ENCODE assay signal across 8 cellular contexts in genomic region chr17:70636517-70637133, GRCh38.
DNase-seq lines count a peak whose midpoint lies in the region; ATAC-seq and TF ChIP-seq lines count a peak whose summit lies in the region.

No MANE protein-coding gene starts in this region.

- no peak overlapping the region for H3K27ac Mint-ChIP-seq in HFFc6
- no peak overlapping the region for H3K27ac Mint-ChIP-seq in activated naive CD4-positive, alpha-beta T cell treated with anti-CD3 and anti-CD28 coated beads, Interleukin-2, amount 10 ng/mL, durations not matched to agents 7 days and 5 days
- no peak overlapping the region for H3K27ac Mint-ChIP-seq in stimulated activated effector memory CD8-positive, alpha-beta T cell treated with anti-CD3 and anti-CD28 coated beads, Interleukin-12 subunit alpha, Interleukin-12 subunit beta, amount 100 ng/mL, for 72 hours

- in situ Hi-C loops in mammary epithelial cell (cut with MboI; ENCODE audit: low sequenced_read_pairs in 2 of 2) = no loop called here

- DNase-seq in Daoy (ENCODE audit: low read depth) (peak; percentile 17), HFFc6 (peak; percentile 36), NCI-H345 treated with DMSO at 0.1 percent for 48 hours (lab: John Stamatoyannopoulos, UW; ENCODE audit: unreplicated experiment) (peak; percentile 20), mammary epithelial cell (peak; percentile 30), lung microvascular endothelial cell (ENCODE audit: low read depth in 2 of 2) (peak; percentile 45 to 60)
- no peak for DNase-seq in stimulated activated naive CD8-positive, alpha-beta T cell treated with anti-CD3 and anti-CD28 coated beads, Interleukin-15, Interleukin-2, amounts not matched to agents 100 U/mL and 50 U/mL, for 24 hours
- DNase-seq in activated naive CD4-positive, alpha-beta T cell treated with anti-CD3 and anti-CD28 coated beads, Interleukin-2, amount 10 ng/mL, durations not matched to agents 7 days and 5 days = no peak
- DNase-seq in stimulated activated effector memory CD8-positive, alpha-beta T cell treated with anti-CD3 and anti-CD28 coated beads, Interleukin-12 subunit alpha, Interleukin-12 subunit beta, amount 100 ng/mL, for 72 hours (ENCODE audit: low spot score in 2 of 2) = no peak

- no peaks in the 10 kb centered on the region for H3K9me3 Mint-ChIP-seq in HFFc6
- H3K9me3 Mint-ChIP-seq in activated naive CD4-positive, alpha-beta T cell treated with anti-CD3 and anti-CD28 coated beads, Interleukin-2, amount 10 ng/mL, durations not matched to agents 7 days and 5 days = no peaks in the 10 kb centered on the region
- no peaks in the 10 kb centered on the region for H3K9me3 Mint-ChIP-seq in stimulated activated effector memory CD8-positive, alpha-beta T cell treated with anti-CD3 and anti-CD28 coated beads, Interleukin-12 subunit alpha, Interleukin-12 subunit beta, amount 100 ng/mL, for 72 hours

- H3K4me3 Mint-ChIP-seq in HFFc6 = no peak overlapping the region
- no peak overlapping the region for H3K4me3 Mint-ChIP-seq in activated naive CD4-positive, alpha-beta T cell treated with anti-CD3 and anti-CD28 coated beads, Interleukin-2, amount 10 ng/mL, durations not matched to agents 7 days and 5 days
- H3K4me3 Mint-ChIP-seq in stimulated activated effector memory CD8-positive, alpha-beta T cell treated with anti-CD3 and anti-CD28 coated beads, Interleukin-12 subunit alpha, Interleukin-12 subunit beta, amount 100 ng/mL, for 72 hours = no peak overlapping the region

- intact Hi-C loops in mammary epithelial cell (cut with micrococcal nuclease) = loop anchor here (2.0 to 5.0 kb wide), 2 partner anchors 446 to 1482 kb away; no protein-coding TSS in a partner anchor

- WGBS in mammary epithelial cell (ENCODE audit: low coverage, missing lambda C conversion rate) = 20% methylated on average over 2 of the region's 2 CpGs

- ATAC-seq in stimulated activated naive CD8-positive, alpha-beta T cell treated with anti-CD3 and anti-CD28 coated beads, Interleukin-15, Interleukin-2, amounts not matched to agents 100 U/mL and 50 U/mL, for 24 hours = no peak
- ATAC-seq in stimulated activated effector memory CD8-positive, alpha-beta T cell treated with anti-CD3 and anti-CD28 coated beads, Interleukin-12 subunit alpha, Interleukin-12 subunit beta, amount 100 ng/mL, for 72 hours = no peak

- dilution Hi-C loops in mammary epithelial cell (cut with HindIII; ENCODE audit: low sequenced_read_pairs) = no loop called here

- no peaks in the 10 kb centered on the region for H3K4me1 ChIP-seq in mammary epithelial cell (ENCODE audit: insufficient read depth, low read length)

- H2AFZ ChIP-seq in mammary epithelial cell (ENCODE audit: low read depth, low read length) = no peak overlapping the region

- no peak overlapping the region for H3K4me3 ChIP-seq in mammary epithelial cell (replicated peaks in 1 of 3; ENCODE audit: insufficient read depth in 1 of 3, low read depth in 2 of 3, low read length in 3 of 3)

- H3K27me3 ChIP-seq in mammary epithelial cell (ENCODE audit: insufficient read depth, low read length) = peaks cover 3% of the 10 kb centered on the region

- BruUV-seq in mammary epithelial cell (replicated peaks; lab: Mats Ljungman, UMichigan) = no TSS peak

- H3K9ac ChIP-seq in mammary epithelial cell (ENCODE audit: insufficient read depth, low read length) = no peak overlapping the region

- TF ChIP-seq CTCF in HFFc6 (IDR thresholded peaks at IDR 0.05) (peak; percentile 92), mammary epithelial cell (conservative IDR thresholded peaks at IDR 0.05 in 1 of 2, IDR thresholded peaks at IDR 0.05 in 1 of 2; ENCODE audit: extremely low read depth in 1 of 2, insufficient read depth in 1 of 2, low read depth in 1 of 2, low read length in 2 of 2) (peak; percentile 60 to 67)

- H4K20me1 ChIP-seq in mammary epithelial cell (ENCODE audit: insufficient read depth, low read length) = no peaks in the 10 kb centered on the region

- no peak overlapping the region for H3K4me2 ChIP-seq in mammary epithelial cell (ENCODE audit: insufficient read depth, low read depth, low read length)

- peaks cover 3% of the 10 kb centered on the region; the same call in 1 of the 2 replicates for H3K27me3 Mint-ChIP-seq in HFFc6 (ENCODE audit: insufficient read depth)
- H3K27me3 Mint-ChIP-seq in activated naive CD4-positive, alpha-beta T cell treated with anti-CD3 and anti-CD28 coated beads, Interleukin-2, amount 10 ng/mL, durations not matched to agents 7 days and 5 days = no peaks in the 10 kb centered on the region

- H3K27ac ChIP-seq in mammary epithelial cell (ENCODE audit: insufficient read depth, low read depth, low read length) = no peak overlapping the region

- CTCF ChIA-PET in mammary epithelial cell (lab: Charles Lee; ENCODE audit: low non-redundant PET) = no interaction called here
- CTCF ChIA-PET in activated naive CD4-positive, alpha-beta T cell treated with anti-CD3 and anti-CD28 coated beads, Interleukin-2, amount 10 ng/mL, durations not matched to agents 7 days and 5 days (lab: Charles Lee) = no interaction called here

- H3K36me3 ChIP-seq in mammary epithelial cell (ENCODE audit: insufficient read depth, low read length) = no peaks in the 10 kb centered on the region

- H3K36me3 Mint-ChIP-seq in HFFc6 (ENCODE audit: low read depth) = no peaks in the 10 kb centered on the region
- H3K36me3 Mint-ChIP-seq in activated naive CD4-positive, alpha-beta T cell treated with anti-CD3 and anti-CD28 coated beads, Interleukin-2, amount 10 ng/mL, durations not matched to agents 7 days and 5 days = no peaks in the 10 kb centered on the region
- no peaks in the 10 kb centered on the region for H3K36me3 Mint-ChIP-seq in stimulated activated effector memory CD8-positive, alpha-beta T cell treated with anti-CD3 and anti-CD28 coated beads, Interleukin-12 subunit alpha, Interleukin-12 subunit beta, amount 100 ng/mL, for 72 hours

- H3K4me1 Mint-ChIP-seq in HFFc6 (ENCODE audit: low read depth) = no peaks in the 10 kb centered on the region
- H3K4me1 Mint-ChIP-seq in activated naive CD4-positive, alpha-beta T cell treated with anti-CD3 and anti-CD28 coated beads, Interleukin-2, amount 10 ng/mL, durations not matched to agents 7 days and 5 days = no peaks in the 10 kb centered on the region
- no peaks in the 10 kb centered on the region for H3K4me1 Mint-ChIP-seq in stimulated activated effector memory CD8-positive, alpha-beta T cell treated with anti-CD3 and anti-CD28 coated beads, Interleukin-12 subunit alpha, Interleukin-12 subunit beta, amount 100 ng/mL, for 72 hours

- no peaks in the 10 kb centered on the region for H3K79me2 ChIP-seq in mammary epithelial cell (ENCODE audit: insufficient read depth, low read length)

- no peaks in the 10 kb centered on the region for H3K9me3 ChIP-seq in mammary epithelial cell (replicated peaks; ENCODE audit: insufficient read depth, low read length)

Comparison
In these comparisons a context has a peak if more than half of its experiments do, and no peak if none do; other contexts are left out.
1. DNase-seq: peak in Daoy (single experiment), HFFc6 (single experiment), NCI-H345 treated with DMSO at 0.1 percent for 48 hours (single experiment), mammary epithelial cell (single experiment) and lung microvascular endothelial cell (2 of 2); none in stimulated activated naive CD8-positive, alpha-beta T cell treated with anti-CD3 and anti-CD28 coated beads, Interleukin-15, Interleukin-2, amounts not matched to agents 100 U/mL and 50 U/mL, for 24 hours (single experiment), activated naive CD4-positive, alpha-beta T cell treated with anti-CD3 and anti-CD28 coated beads, Interleukin-2, amount 10 ng/mL, durations not matched to agents 7 days and 5 days (single experiment) and stimulated activated effector memory CD8-positive, alpha-beta T cell treated with anti-CD3 and anti-CD28 coated beads, Interleukin-12 subunit alpha, Interleukin-12 subunit beta, amount 100 ng/mL, for 72 hours (0 of 2).